Comparison of ENCODE assay signal across 4 cellular contexts in the genomic region with DNA sequence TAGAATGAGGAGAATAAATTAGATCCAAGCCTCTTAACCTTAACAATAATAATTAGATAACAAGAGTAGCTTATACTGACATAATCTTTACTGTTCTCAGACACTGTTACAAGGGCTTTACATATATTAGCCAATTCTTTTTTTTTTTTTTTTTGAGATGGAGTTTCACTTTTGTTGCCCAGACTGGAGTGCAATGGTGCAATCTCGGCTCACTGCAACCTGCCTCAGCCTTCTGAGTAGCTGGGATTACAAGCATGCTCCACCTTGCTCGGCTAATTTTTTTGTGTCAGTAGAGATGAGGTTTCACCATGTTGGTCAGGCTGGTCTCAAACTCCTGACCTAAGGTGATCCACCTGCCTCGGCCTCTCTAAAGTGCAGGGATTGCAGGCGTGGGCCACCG. TPM values are rescaled to one million over a fixed set of nuclear protein-coding genes. Genes with fewer than 3 reads are reported as not detected.
"Had no signal": no experiment of that assay in that cellular context is flagged by ENCODE, and none has a peak within 500 bp of the region (broad histone marks: within the 10 kb centered on the region; RNA-seq: fewer than 3 reads in every experiment).

No MANE protein-coding gene starts in this region.

RNA-seq across cellular contexts. Expression of gene GATA6, which starts 27.6 kb away (rescaled TPM):
- total RNA-seq: activated B cell treated with CpG ODN at 0.5 μM for 24 hours; activated CD4-positive, alpha-beta T cell treated with anti-CD3 and anti-CD28 coated beads, Interleukin-2, amount 10 ng/mL, durations not matched to agents 24 days and 14 days; activated CD8-positive, alpha-beta memory T cell treated with anti-CD3 and anti-CD28 coated beads, Interleukin-2, amount 10 ng/mL, durations not matched to agents 7 days and 5 days; activated T-helper 1 cell treated with anti-CD3 and anti-CD28 coated beads, Interleukin-12 subunit alpha, Interleukin-12 subunit beta, Interleukin-2, Interleukin-4 antibody, amounts not matched to agents 30 ng/mL and 10 ng/mL and 1 ng/mL, durations not matched to agents 14 hours and 24 hours and 36 hours had no signal
